1 cellular context compared by ENCODE assay signal in the genomic region with DNA sequence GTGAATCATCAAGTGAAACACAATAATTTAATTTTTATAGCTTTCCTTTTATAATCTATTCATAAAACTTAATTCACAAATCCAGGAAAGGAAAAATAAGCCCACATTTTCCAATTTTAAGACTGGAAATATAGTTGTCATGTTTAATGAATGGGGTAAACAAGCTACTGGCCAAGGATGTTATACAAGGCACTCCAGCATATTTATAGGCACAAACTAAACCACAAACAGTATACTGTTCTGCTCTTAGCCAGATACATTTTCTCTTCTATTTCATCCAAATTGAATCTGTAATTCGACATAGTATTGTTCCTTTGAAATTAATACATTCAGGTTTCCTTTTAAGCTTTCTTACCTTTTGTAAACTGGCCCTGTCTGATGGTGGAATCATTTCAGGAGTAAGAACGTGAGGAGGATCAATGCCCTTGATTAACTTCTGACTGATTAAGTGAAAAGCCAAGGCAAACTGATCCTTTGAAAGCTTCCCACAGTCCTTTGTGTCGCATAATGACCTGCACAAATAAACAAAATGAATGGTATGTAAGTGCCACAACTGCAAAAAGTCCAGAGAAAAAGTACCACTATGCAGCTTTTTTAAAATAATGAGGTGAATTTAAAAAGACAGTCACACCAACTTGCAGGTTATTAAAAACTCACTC.
TF ChIP-seq lines count a peak whose summit lies in the region.

No MANE protein-coding gene starts in this region.

TF ChIP-seq in IMR-90, 13 proteins besides CTCF, POLR2A, EP300 and RAD21 (continued from another document):
- TF ChIP-seq, protein P1, sequence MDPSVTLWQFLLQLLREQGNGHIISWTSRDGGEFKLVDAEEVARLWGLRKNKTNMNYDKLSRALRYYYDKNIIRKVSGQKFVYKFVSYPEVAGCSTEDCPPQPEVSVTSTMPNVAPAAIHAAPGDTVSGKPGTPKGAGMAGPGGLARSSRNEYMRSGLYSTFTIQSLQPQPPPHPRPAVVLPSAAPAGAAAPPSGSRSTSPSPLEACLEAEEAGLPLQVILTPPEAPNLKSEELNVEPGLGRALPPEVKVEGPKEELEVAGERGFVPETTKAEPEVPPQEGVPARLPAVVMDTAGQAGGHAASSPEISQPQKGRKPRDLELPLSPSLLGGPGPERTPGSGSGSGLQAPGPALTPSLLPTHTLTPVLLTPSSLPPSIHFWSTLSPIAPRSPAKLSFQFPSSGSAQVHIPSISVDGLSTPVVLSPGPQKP (IDR thresholded peaks at IDR 0.05; ENCODE audit: borderline replicate concordance, low read depth, low read length) = no peak
- TF ChIP-seq NFE2L2 (IDR thresholded peaks at IDR 0.05; ENCODE audit: low read depth, low read length) = no peak
